ENCODE assay signal across 8 cellular contexts in the genomic region with DNA sequence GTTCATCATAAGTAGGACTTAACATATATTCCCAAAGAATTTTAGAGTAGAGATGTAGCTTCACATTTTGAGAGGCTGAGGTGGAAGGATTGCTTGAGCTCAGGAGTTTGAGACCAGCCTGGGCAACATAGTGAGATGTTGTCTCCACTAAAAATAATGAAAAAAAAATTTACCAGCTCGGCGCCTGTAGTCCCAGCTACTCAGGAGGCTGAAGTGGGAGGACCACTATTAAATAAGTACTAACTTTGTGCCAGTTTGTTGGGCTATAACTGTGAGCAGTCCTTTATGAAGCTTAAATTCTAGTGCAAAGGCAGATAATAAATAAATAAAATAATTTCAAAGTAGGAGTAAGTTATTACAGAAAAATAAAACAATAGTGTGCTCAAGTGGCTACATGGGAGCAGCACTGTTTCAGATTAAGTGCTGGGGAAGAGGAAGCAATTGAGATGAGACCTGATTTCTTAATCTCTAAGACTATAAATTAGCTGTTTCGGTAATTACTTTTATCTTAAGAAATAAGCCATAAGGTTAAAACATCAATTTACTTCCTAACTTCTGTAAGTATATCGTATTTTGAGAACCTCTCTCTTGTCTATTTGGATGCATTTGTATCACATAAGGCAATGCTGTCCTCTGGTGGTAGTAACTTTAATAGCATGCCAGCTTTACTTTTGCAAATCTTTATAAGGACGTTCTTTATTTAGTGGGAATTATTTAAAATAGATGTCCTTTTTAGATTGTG.
DNase-seq lines count a peak whose midpoint lies in the region; ATAC-seq, FAIRE-seq and TF ChIP-seq lines count a peak whose summit lies in the region.

No MANE protein-coding gene starts in this region.

- H3K4me2 ChIP-seq in KMS-11 = 0 out of 2 replicates have a peak overlapping the region, but pooled peaks have one; percentile 16

- H3K36me3 Mint-ChIP-seq in activated T-cell treated with anti-CD3 and anti-CD28 coated beads, Interleukin-2, amount 50 U/mL, for 4 hours (ENCODE audit: insufficient read depth) = peaks cover 19% of the 10 kb centered on the region

- H3K36me3 ChIP-seq in KMS-11 (ENCODE audit: insufficient read depth) = no peaks in the 10 kb centered on the region

- H3K27ac ChIP-seq in KMS-11 = no peak overlapping the region

- peak; percentile 95 for TF ChIP-seq CTCF in KMS-11 (conservative IDR thresholded peaks at IDR 0.05; ENCODE audit: low read depth, low read length)

- H2AFZ ChIP-seq in KMS-11 (ENCODE audit: low read depth) = no peak overlapping the region

- no peaks in the 10 kb centered on the region for H3K9me3 Mint-ChIP-seq in activated T-cell treated with anti-CD3 and anti-CD28 coated beads, Interleukin-2, amount 50 U/mL, for 4 hours

- peaks cover 6% of the 10 kb centered on the region for H3K4me1 ChIP-seq in KMS-11 (ENCODE audit: low read depth, poor library complexity, severe bottlenecking)

- no peak overlapping the region for H3K4me3 Mint-ChIP-seq in activated T-cell treated with anti-CD3 and anti-CD28 coated beads, Interleukin-2, amount 50 U/mL, for 4 hours

- H3K79me2 ChIP-seq in KMS-11 (ENCODE audit: insufficient read depth, low read depth) = no peaks in the 10 kb centered on the region

- DNase-seq in activated T-cell treated with anti-CD3 and anti-CD28 coated beads for 24 hours (ENCODE audit: low read depth) = peak; percentile 6
- no peak for DNase-seq in activated T-cell treated with anti-CD3 and anti-CD28 coated beads, Interleukin-2, amount 50 U/mL, for 4 hours
- peak; percentile 70 for DNase-seq in midbrain (lab: John Stamatoyannopoulos, UW)

- no peak overlapping the region for H3K9ac ChIP-seq in KMS-11

- H3K4me3 ChIP-seq in KMS-11 (IDR thresholded peaks at IDR 0.05; ENCODE audit: insufficient read depth, low read depth, low read length) = no peak overlapping the region

- no peak for ATAC-seq in activated T-cell treated with anti-CD3 and anti-CD28 coated beads, Interleukin-2, amount 50 U/mL, for 4 hours
- peak; percentile 73 for ATAC-seq in GM21529 (IDR thresholded peaks at IDR 0.05; ENCODE audit: unreplicated experiment)
- peak; percentile 75 for ATAC-seq in SK-N-SH treated with all-trans-retinoic acid at 6 μM for 48 hours
- no peak for ATAC-seq in HG02571 (IDR thresholded peaks at IDR 0.05; ENCODE audit: unreplicated experiment)

- peak; percentile 88 for FAIRE-seq in endometrium (lab: Jason Lieb, UNC)

- peaks cover 6% of the 10 kb centered on the region for H3K4me1 Mint-ChIP-seq in activated T-cell treated with anti-CD3 and anti-CD28 coated beads, Interleukin-2, amount 50 U/mL, for 4 hours (ENCODE audit: low read depth)

- H4K20me1 ChIP-seq in KMS-11 (ENCODE audit: insufficient read depth) = no peaks in the 10 kb centered on the region

- H3K27me3 ChIP-seq in KMS-11 (ENCODE audit: insufficient read depth, low read depth) = no peaks in the 10 kb centered on the region

- no peaks in the 10 kb centered on the region for H3K27me3 Mint-ChIP-seq in activated T-cell treated with anti-CD3 and anti-CD28 coated beads, Interleukin-2, amount 50 U/mL, for 4 hours (ENCODE audit: low read depth)

TF ChIP-seq in SK-N-SH treated with all-trans-retinoic acid at 6 μM for 48 hours, 23 proteins besides CTCF, POLR2A, EP300 and RAD21:
- TF ChIP-seq SNAI2 (CRISPR knock-in tag; IDR thresholded peaks at IDR 0.05) = no peak
- TF ChIP-seq, protein P1, sequence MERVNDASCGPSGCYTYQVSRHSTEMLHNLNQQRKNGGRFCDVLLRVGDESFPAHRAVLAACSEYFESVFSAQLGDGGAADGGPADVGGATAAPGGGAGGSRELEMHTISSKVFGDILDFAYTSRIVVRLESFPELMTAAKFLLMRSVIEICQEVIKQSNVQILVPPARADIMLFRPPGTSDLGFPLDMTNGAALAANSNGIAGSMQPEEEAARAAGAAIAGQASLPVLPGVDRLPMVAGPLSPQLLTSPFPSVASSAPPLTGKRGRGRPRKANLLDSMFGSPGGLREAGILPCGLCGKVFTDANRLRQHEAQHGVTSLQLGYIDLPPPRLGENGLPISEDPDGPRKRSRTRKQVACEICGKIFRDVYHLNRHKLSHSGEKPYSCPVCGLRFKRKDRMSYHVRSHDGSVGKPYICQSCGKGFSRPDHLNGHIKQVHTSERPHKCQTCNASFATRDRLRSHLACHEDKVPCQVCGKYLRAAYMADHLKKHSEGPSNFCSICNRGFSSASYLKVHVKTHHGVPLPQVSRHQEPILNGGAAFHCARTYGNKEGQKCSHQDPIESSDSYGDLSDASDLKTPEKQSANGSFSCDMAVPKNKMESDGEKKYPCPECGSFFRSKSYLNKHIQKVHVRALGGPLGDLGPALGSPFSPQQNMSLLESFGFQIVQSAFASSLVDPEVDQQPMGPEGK (CRISPR knock-in tag; IDR thresholded peaks at IDR 0.05; ENCODE audit: borderline replicate concordance) = no peak
- TF ChIP-seq ZFP30 (CRISPR knock-in tag; IDR thresholded peaks at IDR 0.05) = no peak

Comparison
In these comparisons a context has a peak if more than half of its experiments do, and no peak if none do; other contexts are left out.
1. ATAC-seq: peak in GM21529 (single experiment) and SK-N-SH treated with all-trans-retinoic acid at 6 μM for 48 hours (single experiment); none in activated T-cell treated with anti-CD3 and anti-CD28 coated beads, Interleukin-2, amount 50 U/mL, for 4 hours (0 of 2) and HG02571 (single experiment).